In genomic region chr10:97743169-97743945, GRCh38 we compare ENCODE assay signal across 16 cellular contexts. TPM values are rescaled to one million over a fixed set of nuclear protein-coding genes. Genes with fewer than 3 reads are reported as not detected.
DNase-seq lines count a peak whose midpoint lies in the region; ATAC-seq and TF ChIP-seq lines count a peak whose summit lies in the region.
"Had no signal": no experiment of that assay in that cellular context is flagged by ENCODE, and none has a peak within 500 bp of the region (broad histone marks: within the 10 kb centered on the region; RNA-seq: fewer than 3 reads in every experiment).

No MANE protein-coding gene starts in this region.

- no peaks in the 10 kb centered on the region for H3K9me3 Mint-ChIP-seq in stimulated activated effector memory CD8-positive, alpha-beta T cell treated with anti-CD3 and anti-CD28 coated beads, Interleukin-12 subunit alpha, Interleukin-12 subunit beta, amount 100 ng/mL, for 72 hours
- H3K9me3 Mint-ChIP-seq: nephron; stimulated activated naive B cell treated with anti-CD40 and anti-IgM and Interleukin-4, amounts not matched to agents 10 μg/mL and 1 μg/mL and 100 μg/mL, for 72 hours had no signal

- TF ChIP-seq CTCF in cardiac muscle cell (IDR thresholded peaks at IDR 0.05; ENCODE audit: low read depth, low read length), result no peak

- H3K9me3 ChIP-seq in cardiac muscle cell (ENCODE audit: low read depth), result no peaks in the 10 kb centered on the region

- H3K27ac Mint-ChIP-seq in stimulated activated effector memory CD8-positive, alpha-beta T cell treated with anti-CD3 and anti-CD28 coated beads, Interleukin-12 subunit alpha, Interleukin-12 subunit beta, amount 100 ng/mL, for 72 hours, result peak overlapping the region; percentile 81

- H3K36me3 ChIP-seq in cardiac muscle cell, result peaks cover 12% of the 10 kb centered on the region

- peaks cover 52% of the 10 kb centered on the region for H3K4me1 Mint-ChIP-seq in stimulated activated effector memory CD8-positive, alpha-beta T cell treated with anti-CD3 and anti-CD28 coated beads, Interleukin-12 subunit alpha, Interleukin-12 subunit beta, amount 100 ng/mL, for 72 hours

- no peaks in the 10 kb centered on the region for H3K27me3 ChIP-seq in cardiac muscle cell

- H3K4me3 Mint-ChIP-seq in stimulated activated effector memory CD8-positive, alpha-beta T cell treated with anti-CD3 and anti-CD28 coated beads, Interleukin-12 subunit alpha, Interleukin-12 subunit beta, amount 100 ng/mL, for 72 hours, result no peak overlapping the region
- H3K4me3 Mint-ChIP-seq: stimulated activated naive B cell treated with anti-CD40 and anti-IgM and Interleukin-4, amounts not matched to agents 10 μg/mL and 1 μg/mL and 100 μg/mL, for 72 hours had no signal

- H3K27ac ChIP-seq in cardiac muscle cell, result peak overlapping the region; percentile 70

- DNase-seq in cardiac muscle cell (ENCODE audit: low read depth in 1 of 2, low spot score in 1 of 2) (no peak), cardiac septum (ENCODE audit: low spot score) (no peak), erythroblast (lab: John Stamatoyannopoulos, UW) (peak; percentile 53 to 66), A172 (ENCODE audit: low spot score) (no peak)
- DNase-seq in stimulated activated effector memory CD8-positive, alpha-beta T cell treated with anti-CD3 and anti-CD28 coated beads, Interleukin-12 subunit alpha, Interleukin-12 subunit beta, amount 100 ng/mL, for 72 hours (ENCODE audit: low spot score in 2 of 2), result no peak
- DNase-seq: activated CD8-positive, alpha-beta memory T cell treated with anti-CD3 and anti-CD28 coated beads for 24 hours; effector CD8-positive, alpha-beta T cell; mesendoderm; NCI-H1436 treated with DMSO at 0.1 percent for 48 hours; stimulated activated naive B cell treated with anti-CD40 and anti-IgM and Interleukin-4, amounts not matched to agents 10 μg/mL and 1 μg/mL and 100 μg/mL, for 72 hours; T-helper 1 cell had no signal

- no peak for ATAC-seq in stimulated activated effector memory CD8-positive, alpha-beta T cell treated with anti-CD3 and anti-CD28 coated beads, Interleukin-12 subunit alpha, Interleukin-12 subunit beta, amount 100 ng/mL, for 72 hours
- ATAC-seq in HG02840 (IDR thresholded peaks at IDR 0.05; ENCODE audit: low FRiP score, unreplicated experiment), result no peak
- ATAC-seq: stimulated activated naive B cell treated with anti-CD40 and anti-IgM and Interleukin-4, amounts not matched to agents 10 μg/mL and 1 μg/mL and 100 μg/mL, for 72 hours had no signal

- peaks cover 46% of the 10 kb centered on the region for H3K4me1 ChIP-seq in cardiac muscle cell (ENCODE audit: low read depth)

- peaks cover 100% of the 10 kb centered on the region for H3K36me3 Mint-ChIP-seq in stimulated activated effector memory CD8-positive, alpha-beta T cell treated with anti-CD3 and anti-CD28 coated beads, Interleukin-12 subunit alpha, Interleukin-12 subunit beta, amount 100 ng/mL, for 72 hours

- no peak for TF ChIP-seq POLR2A in erythroblast (IDR thresholded peaks at IDR 0.05; ENCODE audit: low read length)

- intact Hi-C loops in cardiac septum (cut with DNase I), result no loop called here

- H3K4me3 ChIP-seq in cardiac muscle cell, result no peak overlapping the region

RNA-seq across cellular contexts. Expression of gene ZFYVE27, which starts 6.4 kb away (rescaled TPM):
- total RNA-seq in cardiac muscle cell, result 39.1 and 59.8 TPM in 2 replicates
- polyA plus RNA-seq in cardiac muscle cell, result 50.7 and 52.8 TPM in 2 replicates
- total RNA-seq in cardiac septum, result 19.8 TPM
- total RNA-seq in A172 (2014; rRNA removed; shearing (Covaris generic)), result 22.4 and 25.6 TPM in 2 replicates

RNA-seq across cellular contexts. Expression of gene SFRP5, which starts 28.4 kb away (rescaled TPM):
- total RNA-seq in cardiac muscle cell (23.7 and 35.0 TPM in 2 replicates), cardiac septum (3.2 TPM)
- polyA plus RNA-seq in cardiac muscle cell, result 29.3 and 38.2 TPM in 2 replicates
- total RNA-seq in A172 (2014; rRNA removed; shearing (Covaris generic)), result not detected in 2 replicates
- total RNA-seq: A673, pulmonary artery endothelial cell had no signal
- polyA plus RNA-seq: keratinocyte had no signal

RNA-seq across cellular contexts. Expression of gene MARVELD1, which starts 29.8 kb away (rescaled TPM):
- total RNA-seq in cardiac muscle cell (35.2 and 38.3 TPM in 2 replicates), cardiac septum (8.6 TPM)
- polyA plus RNA-seq in cardiac muscle cell, result 41.7 and 55.5 TPM in 2 replicates
- 68.2 and 69.7 TPM in 2 replicates for total RNA-seq in A172 (2014; rRNA removed; shearing (Covaris generic))

RNA-seq across cellular contexts. Expression of gene AVPI1, which starts 56.3 kb away (rescaled TPM):
- 8.7 and 19.0 TPM in 2 replicates for total RNA-seq in cardiac muscle cell
- polyA plus RNA-seq in cardiac muscle cell, result 12.9 and 15.8 TPM in 2 replicates
- total RNA-seq in cardiac septum, result 6.3 TPM
- 26.7 and 28.7 TPM in 2 replicates for total RNA-seq in A172 (2014; rRNA removed; shearing (Covaris generic))

Comparison
In these comparisons a context has a peak if more than half of its experiments do, and no peak if none do; other contexts are left out.
1. DNase-seq: peak in erythroblast (2 of 2); none in cardiac muscle cell (0 of 2), cardiac septum (single experiment), stimulated activated effector memory CD8-positive, alpha-beta T cell treated with anti-CD3 and anti-CD28 coated beads, Interleukin-12 subunit alpha, Interleukin-12 subunit beta, amount 100 ng/mL, for 72 hours (0 of 2) and A172 (single experiment).